Comparison of ENCODE assay signal across 8 cellular contexts in the genomic region with DNA sequence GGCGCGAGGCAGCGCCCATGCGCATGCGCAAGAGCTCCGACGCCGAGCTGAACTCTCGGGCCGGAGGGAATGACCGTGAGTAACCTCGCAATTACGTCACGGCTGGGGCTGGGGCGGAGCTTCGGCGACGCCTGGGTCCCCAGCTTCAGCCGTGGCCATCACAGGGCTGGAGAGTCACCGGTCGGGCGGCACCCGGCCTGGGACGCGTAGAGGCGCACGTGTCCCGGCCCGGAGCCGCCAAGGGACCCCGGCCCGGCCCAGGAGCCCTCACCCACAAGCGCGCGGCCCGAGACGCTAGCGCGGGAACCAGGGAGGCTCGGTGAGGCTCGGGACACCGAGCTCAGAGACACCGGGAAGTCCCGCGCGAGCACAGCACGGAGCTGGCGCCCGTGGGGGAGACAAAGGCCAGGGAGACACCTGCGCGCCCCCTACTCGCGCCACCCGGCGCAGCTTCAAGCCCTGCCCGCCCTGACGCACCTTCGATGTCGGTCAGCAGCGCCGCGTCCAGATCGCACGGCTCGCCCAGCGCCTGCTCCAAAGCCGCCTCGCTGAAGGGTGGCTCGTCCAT. TPM values are rescaled to one million over a fixed set of nuclear protein-coding genes. Genes with fewer than 3 reads are reported as not detected.
A peak's percentile ranks its signal among the peaks of the same experiment; 100 is the strongest.
DNase-seq lines count a peak whose midpoint lies in the region; ATAC-seq and TF ChIP-seq lines count a peak whose summit lies in the region.

No MANE protein-coding gene starts in this region.

- H2AFZ ChIP-seq in mammary epithelial cell (ENCODE audit: low read depth, low read length): peak overlapping the region; percentile 15

- peaks cover 56% of the 10 kb centered on the region for H3K79me2 ChIP-seq in mammary epithelial cell (ENCODE audit: insufficient read depth, low read length)

- H3K9me3 ChIP-seq in AG04450 (ENCODE audit: control insufficient read depth, insufficient read depth, low read length): no peaks in the 10 kb centered on the region; the same call in 1 of the 2 replicates
- H3K9me3 ChIP-seq in mammary epithelial cell (replicated peaks; ENCODE audit: insufficient read depth, low read length): no peaks in the 10 kb centered on the region

- H3K36me3 ChIP-seq in mammary epithelial cell (ENCODE audit: insufficient read depth, low read length): peaks cover 3% of the 10 kb centered on the region

- peak; percentile 75 for ATAC-seq in GM18907 (IDR thresholded peaks at IDR 0.05; ENCODE audit: unreplicated experiment)
- peak; percentile 67 for ATAC-seq in HG03135 (IDR thresholded peaks at IDR 0.05; ENCODE audit: unreplicated experiment)

- peaks cover 3% of the 10 kb centered on the region for H4K20me1 ChIP-seq in mammary epithelial cell (ENCODE audit: insufficient read depth, low read length)

- TSS peak; percentile 47 for BruUV-seq in mammary epithelial cell (replicated peaks; lab: Mats Ljungman, UMichigan)

- H3K27ac ChIP-seq in AG04450 (ENCODE audit: low read depth, low read length) (peak overlapping the region; percentile 88), mammary epithelial cell (ENCODE audit: insufficient read depth, low read depth, low read length) (peak overlapping the region; percentile 98), skin epidermis (peak overlapping the region; percentile 87 to 99 (median 98))

- H3K27me3 ChIP-seq in AG04450 (ENCODE audit: control insufficient read depth, insufficient read depth, low read length): no peaks in the 10 kb centered on the region
- no peaks in the 10 kb centered on the region for H3K27me3 ChIP-seq in mammary epithelial cell (ENCODE audit: insufficient read depth, low read length)

- 2% methylated on average over 33 of the region's 69 CpGs for WGBS in mammary epithelial cell (ENCODE audit: low coverage, missing lambda C conversion rate)

- in situ Hi-C loops in mammary epithelial cell (cut with MboI; ENCODE audit: low sequenced_read_pairs in 2 of 2): no loop called here

- intact Hi-C loops in mammary epithelial cell (cut with micrococcal nuclease): loop anchor here (1.0 to 5.0 kb wide), 2 partner anchors 12 to 144 kb away; no protein-coding TSS in a partner anchor

- TF ChIP-seq CTCF in AG04450 (IDR thresholded peaks at IDR 0.05; ENCODE audit: low read depth, low read length) (no peak), WI38 (IDR thresholded peaks at IDR 0.05; ENCODE audit: low read depth, low read length) (no peak), mammary epithelial cell (conservative IDR thresholded peaks at IDR 0.05 in 1 of 2, IDR thresholded peaks at IDR 0.05 in 1 of 2; ENCODE audit: extremely low read depth in 1 of 2, insufficient read depth in 1 of 2, low read depth in 1 of 2, low read length in 2 of 2) (no peak)

- peak overlapping the region; percentile 85 for H3K4me2 ChIP-seq in mammary epithelial cell (ENCODE audit: insufficient read depth, low read depth, low read length)

- dilution Hi-C loops in mammary epithelial cell (cut with HindIII; ENCODE audit: low sequenced_read_pairs): no loop called here

- CTCF ChIA-PET in AG04450 (lab: Charles Lee): interaction anchor here (0.7 to 1.3 kb wide), 3 partner anchors 23 to 83 kb away, joined by 3 to 5 read pairs (median 3); no protein-coding TSS in a partner anchor
- CTCF ChIA-PET in mammary epithelial cell (lab: Charles Lee; ENCODE audit: low non-redundant PET): no interaction called here

- peak overlapping the region; percentile 92 for H3K4me3 ChIP-seq in AG04450 (ENCODE audit: low read depth, low read length)
- peak overlapping the region; percentile 77 for H3K4me3 ChIP-seq in WI38 (ENCODE audit: low read depth, low read length)
- peak overlapping the region; percentile 54 to 90 (median 87) for H3K4me3 ChIP-seq in mammary epithelial cell (replicated peaks in 1 of 3; ENCODE audit: insufficient read depth in 1 of 3, low read depth in 2 of 3, low read length in 3 of 3)
- peak overlapping the region; percentile 74 to 98 (median 84) for H3K4me3 ChIP-seq in skin epidermis

- H3K9ac ChIP-seq in mammary epithelial cell (ENCODE audit: insufficient read depth, low read length): peak overlapping the region; percentile 82

- H3K4me1 ChIP-seq in mammary epithelial cell (ENCODE audit: insufficient read depth, low read length): peaks cover 56% of the 10 kb centered on the region

- POLR2A ChIA-PET in AG04450 (lab: Yijun Ruan, JAX): interaction anchor here (0.6 to 1.8 kb wide), 12 partner anchors 9 to 1533 kb away, joined by 3 to 9 read pairs (median 5); partner anchors contain the start of genes DRC3, TOM1L2 and UBB

- peak; percentile 78 for DNase-seq in AG04450 (ENCODE audit: low read depth, low spot score)
- DNase-seq in NCI-H2196 (lab: John Stamatoyannopoulos, UW; ENCODE audit: unreplicated experiment): peak; percentile 92
- peak; percentile 93 for DNase-seq in mammary epithelial cell
- peak; percentile 93 for DNase-seq in iPS-NIHi11 (ENCODE audit: low spot score)

RNA-seq across cellular contexts. Expression of gene SREBF1, which starts 0.5 kb away (rescaled TPM):
- polyA plus RNA-seq in AG04450 (2011; rRNA removed) (13.6 and 13.7 TPM in 2 replicates), mammary epithelial cell (71.5 TPM)
- polyA minus RNA-seq in AG04450 (2011; rRNA and poly(A)+ RNA removed): 24.9 and 28.1 TPM in 2 replicates
- total RNA-seq in mammary epithelial cell: 100 to 1,000 TPM; 109 to 173 TPM
- polyA minus RNA-seq in mammary epithelial cell: 152 TPM

Comparison
In these comparisons a context has a peak if more than half of its experiments do, and no peak if none do; other contexts are left out.
1. Peak in every context shown above with its lines: DNase-seq, ATAC-seq, H3K4me3 ChIP-seq and H3K27ac ChIP-seq.